In genomic region chr17:78924481-78925151, GRCh38 we compare ENCODE assay signal across 7 cellular contexts. TPM values are rescaled to one million over a fixed set of nuclear protein-coding genes. Genes with fewer than 3 reads are reported as not detected.
DNase-seq lines count a peak whose midpoint lies in the region; ATAC-seq and TF ChIP-seq lines count a peak whose summit lies in the region.

No MANE protein-coding gene starts in this region.

- no peaks in the 10 kb centered on the region for H3K36me3 ChIP-seq in gastroesophageal sphincter

- POLR2A ChIA-PET in HEK293T (lab: Yijun Ruan, JAX) = interaction anchor here (1.9 kb wide), 1 partner anchor 10 kb away, joined by 5 read pairs; no protein-coding TSS in a partner anchor
- POLR2A ChIA-PET in T-cell (lab: Charles Lee) = no interaction called here

- DNase-seq in HEK293T (ENCODE audit: extremely low spot score) (peak; percentile 46), T-cell (peak in 2 of 34 experiments; percentile 8 to 12), posterior vena cava (ENCODE audit: low spot score) (peak; percentile 84), NCI-H510A treated with DMSO at 0.1 percent for 48 hours (lab: John Stamatoyannopoulos, UW) (no peak)

- H3K4me1 ChIP-seq in gastroesophageal sphincter = peaks cover 0 to 73% (median 40%) of the 10 kb centered on the region in 3 donors

- no peak for TF ChIP-seq EP300 in gastroesophageal sphincter (IDR thresholded peaks at IDR 0.05)

- H3K9me3 ChIP-seq in gastroesophageal sphincter = no peaks in the 10 kb centered on the region

- ATAC-seq in T-cell (replicated peaks in 1 of 4) (peak; percentile 13 to 38 (median 18)), gastroesophageal sphincter (no peak), GM19324 (IDR thresholded peaks at IDR 0.05; ENCODE audit: low FRiP score, unreplicated experiment) (no peak), HG03378 (IDR thresholded peaks at IDR 0.05; ENCODE audit: unreplicated experiment) (no peak)

- no peak overlapping the region for H3K27ac Mint-ChIP-seq in T-cell

- no CpG with 5 or more reads among the region's 64 CpGs for WGBS in gastroesophageal sphincter (ENCODE audit: low coverage in 1 of 2), 2 donors

- TF ChIP-seq POLR2A in gastroesophageal sphincter (IDR thresholded peaks at IDR 0.05) = no peak

- peaks cover 11 to 19% (median 14%) of the 10 kb centered on the region in 3 donors for H3K4me1 Mint-ChIP-seq in T-cell

- no peaks in the 10 kb centered on the region for H3K9me3 Mint-ChIP-seq in T-cell

- peak overlapping the region; percentile 78 to 81 (median 79) for H3K4me3 Mint-ChIP-seq in T-cell

- CTCF ChIA-PET in HEK293T (lab: Yijun Ruan, JAX) (no interaction called here), T-cell (lab: Charles Lee) (interaction anchor here in 1 of 2 donors (0.7 to 0.9 kb wide), 2 partner anchors 52 to 59 kb away, joined by 3 to 4 read pairs; no protein-coding TSS in a partner anchor)

- H3K27ac ChIP-seq in gastroesophageal sphincter = peak overlapping the region; percentile 98 to 100 (median 100)

- H3K27me3 ChIP-seq in gastroesophageal sphincter = no peaks in the 10 kb centered on the region

- intact Hi-C loops in posterior vena cava (cut with DNase I) = loop anchor here (5.0 kb wide), 3 partner anchors 42 to 1858 kb away; no protein-coding TSS in a partner anchor

- peaks cover 4 to 17% of the 10 kb centered on the region in 2 donors for H3K27me3 Mint-ChIP-seq in T-cell

- no peaks in the 10 kb centered on the region for H3K36me3 Mint-ChIP-seq in T-cell

- peak overlapping the region; percentile 89 to 90 for H3K4me3 ChIP-seq in gastroesophageal sphincter

- no peak for TF ChIP-seq CTCF in gastroesophageal sphincter (IDR thresholded peaks at IDR 0.05)

TF ChIP-seq in HEK293T, 16 proteins besides CTCF, POLR2A, EP300 and RAD21:
- TF ChIP-seq L3MBTL2 (conservative IDR thresholded peaks at IDR 0.05) = no peak
- no peak for TF ChIP-seq FOXK2 (IDR thresholded peaks at IDR 0.05)
- TF ChIP-seq NFRKB (IDR thresholded peaks at IDR 0.05) = no peak
- no peak for TF ChIP-seq ZNF384 (IDR thresholded peaks at IDR 0.05)
- no peak for TF ChIP-seq FOXM1 (IDR thresholded peaks at IDR 0.05; ENCODE audit: borderline replicate concordance)
- no peak for TF ChIP-seq SP1 (IDR thresholded peaks at IDR 0.05)
- no peak for TF ChIP-seq LEF1 (IDR thresholded peaks at IDR 0.05; ENCODE audit: borderline replicate concordance)
- TF ChIP-seq ARNT (IDR thresholded peaks at IDR 0.05) = no peak
- no peak for TF ChIP-seq ELF4 (IDR thresholded peaks at IDR 0.05)

RNA-seq across cellular contexts. Expression of gene TIMP2, which starts 0.6 kb away (rescaled TPM):
- total RNA-seq in T-cell (1 to 10 TPM; 5.1 to 6.7 (median 6.5) TPM), gastroesophageal sphincter (100 to 1,000 TPM; 172 to 315 (median 211) TPM), posterior vena cava (100 to 1,000 TPM; 484 to 701 TPM)

RNA-seq across cellular contexts. Expression of gene CEP295NL, which starts 21.6 kb away (rescaled TPM):
- total RNA-seq in T-cell = 1 to 10 TPM in 2 of 5 donors, under 1 TPM in 3; 0.28 to 3.1 (median 0.41) TPM
- 1 to 10 TPM; 1.6 to 9.0 (median 3.8) TPM for total RNA-seq in gastroesophageal sphincter
- 1 to 10 TPM; 4.1 to 4.9 TPM for total RNA-seq in posterior vena cava

RNA-seq across cellular contexts. Expression of gene LGALS3BP, which starts 55.1 kb away (rescaled TPM):
- total RNA-seq in T-cell (10 to 100 TPM; 28.2 to 80.7 (median 51.6) TPM), gastroesophageal sphincter (100 to 1,000 TPM; 101 to 260 (median 166) TPM), posterior vena cava (100 to 1,000 TPM; 103 to 163 TPM)

Comparison
In these comparisons a context has a peak if more than half of its experiments do, and no peak if none do; other contexts are left out.
1. ATAC-seq: peak in T-cell (4 of 4); none in gastroesophageal sphincter (single experiment), GM19324 (single experiment) and HG03378 (single experiment).
2. RNA of gene TIMP2, which starts 0.6 kb away (total RNA-seq): 484 to 701 TPM in posterior vena cava and 172 to 315 TPM in gastroesophageal sphincter; 5.1 to 6.7 TPM in T-cell; every median in the first group is over 10 times any median in the second.